Comparison of ENCODE assay signal across 24 cellular contexts in the genomic region with DNA sequence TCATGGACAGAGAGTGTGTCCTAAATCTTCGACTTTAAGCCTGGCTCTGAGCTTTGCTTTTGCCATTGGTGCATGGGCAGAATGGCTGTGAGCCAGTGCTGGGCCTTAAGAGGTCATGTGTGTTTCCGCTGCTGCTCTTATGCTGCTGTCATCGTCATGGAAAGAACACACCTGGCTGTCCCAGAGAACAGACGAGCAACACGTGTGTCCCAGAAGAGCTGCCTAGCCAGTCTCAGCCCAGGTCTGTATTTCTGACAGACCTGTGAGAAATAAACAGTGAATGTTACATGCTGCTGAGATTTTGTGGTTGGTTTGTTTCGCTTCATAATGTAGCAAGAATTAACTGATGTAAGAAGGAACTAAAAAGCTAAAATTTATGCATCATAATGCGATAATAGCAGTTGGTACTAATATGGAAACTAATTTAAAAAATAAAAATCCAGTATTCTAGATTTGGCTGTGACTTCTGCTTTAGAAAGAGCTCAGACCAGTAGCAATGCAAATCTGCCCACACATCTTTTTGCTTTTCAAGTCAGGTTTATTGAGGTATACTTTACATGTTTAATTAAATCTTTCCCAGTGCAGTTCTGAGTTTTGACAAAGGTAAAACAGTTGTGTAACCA. TPM values are rescaled to one million over a fixed set of nuclear protein-coding genes. Genes with fewer than 3 reads are reported as not detected.
DNase-seq lines count a peak whose midpoint lies in the region; ATAC-seq and TF ChIP-seq lines count a peak whose summit lies in the region.
"Had no signal": no experiment of that assay in that cellular context is flagged by ENCODE, and none has a peak within 500 bp of the region (broad histone marks: within the 10 kb centered on the region; RNA-seq: fewer than 3 reads in every experiment).

No MANE protein-coding gene starts in this region.

- H3K27me3 ChIP-seq in neuronal stem cell (ENCODE audit: control insufficient read depth in 3 of 3, insufficient read depth in 3 of 3, low read depth in 1 of 3, low read length in 3 of 3): no peaks in the 10 kb centered on the region
- H3K27me3 ChIP-seq: adrenal gland; BLaER1 treated with 17β-estradiol and CSF1 and Interleukin-3, amounts not matched to agents 10 nM and 100 nM; left lung; tibial artery had no signal

- H3K79me1 ChIP-seq in neuronal stem cell (ENCODE audit: low read depth, low read length): no peaks in the 10 kb centered on the region

- ATAC-seq in GM21717 (IDR thresholded peaks at IDR 0.05; ENCODE audit: unreplicated experiment): peak; percentile 73
- ATAC-seq in HG03175 (IDR thresholded peaks at IDR 0.05; ENCODE audit: unreplicated experiment): peak; percentile 84
- ATAC-seq in left ventricle myocardium superior: no peak
- ATAC-seq in HG03196 (IDR thresholded peaks at IDR 0.05; ENCODE audit: unreplicated experiment): no peak
- ATAC-seq: activated CD8-positive, alpha-beta T cell treated with anti-CD3 and anti-CD28 coated beads, Interleukin-2, amount 10 ng/mL, durations not matched to agents 7 days and 5 days; left lung had no signal

- H2AK5ac ChIP-seq in neuronal stem cell (ENCODE audit: low read depth, low read length): no peak overlapping the region

- H3K4me3 ChIP-seq in neuronal stem cell (ENCODE audit: low read length in 2 of 2): no peak overlapping the region
- no peak overlapping the region for H3K4me3 ChIP-seq in coronary artery
- H3K4me3 ChIP-seq: adrenal gland; BLaER1 treated with 17β-estradiol and CSF1 and Interleukin-3, amounts not matched to agents 10 nM and 100 nM; left lung; tibial artery had no signal

- H3K14ac ChIP-seq in neuronal stem cell (ENCODE audit: low read length): no peak overlapping the region

- no peaks in the 10 kb centered on the region for H3K4me1 ChIP-seq in neuronal stem cell (ENCODE audit: control insufficient read depth in 2 of 2, insufficient read depth in 1 of 2, low read depth in 1 of 2, low read length in 2 of 2)
- H3K4me1 ChIP-seq: adrenal gland, left lung, parathyroid adenoma, tibial artery had no signal

- H2BK12ac ChIP-seq in neuronal stem cell (ENCODE audit: low read length): no peak overlapping the region

- H3K4ac ChIP-seq in neuronal stem cell (ENCODE audit: low read length): no peak overlapping the region

- peak overlapping the region; percentile 41 for H3K18ac ChIP-seq in neuronal stem cell (ENCODE audit: low read length)

- no peak overlapping the region for H3K4me2 ChIP-seq in neuronal stem cell (ENCODE audit: insufficient read depth, low read length, poor library complexity, severe bottlenecking)
- H3K4me2 ChIP-seq: BLaER1 treated with 17β-estradiol and CSF1 and Interleukin-3, amounts not matched to agents 10 nM and 100 nM had no signal

- no CpG with 5 or more reads among the region's 7 CpGs for WGBS in neuronal stem cell (ENCODE audit: extremely low coverage in 2 of 2, insufficient read length in 2 of 2, insufficient replicate concordance in 1 of 2), 2 donors

- no peak overlapping the region for H2BK15ac ChIP-seq in neuronal stem cell (ENCODE audit: low read length)

- H4K91ac ChIP-seq in neuronal stem cell (ENCODE audit: low read depth, low read length, poor library complexity): no peak overlapping the region

- H3K23ac ChIP-seq in neuronal stem cell (ENCODE audit: low read depth, low read length, poor library complexity): no peak overlapping the region

- intact Hi-C loops in left ventricle myocardium superior (cut with micrococcal nuclease): no loop called here

- H3K36me3 ChIP-seq in neuronal stem cell (replicated peaks in 1 of 2; ENCODE audit: control insufficient read depth in 2 of 2, insufficient read depth in 2 of 2, low read length in 2 of 2): no peaks in the 10 kb centered on the region
- H3K36me3 ChIP-seq: adrenal gland; BLaER1 treated with 17β-estradiol and CSF1 and Interleukin-3, amounts not matched to agents 10 nM and 100 nM; left lung; tibial artery; WERI-Rb-1 had no signal

- no peaks in the 10 kb centered on the region for H3K9me3 ChIP-seq in neuronal stem cell (replicated peaks in 1 of 2; ENCODE audit: control insufficient read depth in 2 of 2, insufficient read depth in 1 of 2, low read depth in 1 of 2, low read length in 2 of 2)
- H3K9me3 ChIP-seq: adrenal gland, left lung, tibial artery had no signal

- H2AFZ ChIP-seq in neuronal stem cell (ENCODE audit: low read length): no peak overlapping the region
- H2AFZ ChIP-seq: parathyroid adenoma had no signal

- no peak overlapping the region for H4K8ac ChIP-seq in neuronal stem cell (ENCODE audit: low read depth, low read length)

- H2BK120ac ChIP-seq in neuronal stem cell (ENCODE audit: low read depth, low read length): no peak overlapping the region

- DNase-seq in NCI-H1092 treated with DMSO at 0.1 percent for 48 hours (lab: John Stamatoyannopoulos, UW) (peak; percentile 8), NCI-H1092 (lab: John Stamatoyannopoulos, UW) (no peak), neuronal stem cell (ENCODE audit: low spot score) (no peak), coronary artery (ENCODE audit: low spot score) (no peak), left ventricle myocardium superior (no peak)
- DNase-seq: activated CD8-positive, alpha-beta T cell treated with anti-CD3 and anti-CD28 coated beads, Interleukin-2, amount 10 ng/mL, durations not matched to agents 7 days and 5 days; adrenal gland; DMS153; foreskin fibroblast; left lung; NCI-H2081 treated with DMSO at 0.1 percent for 48 hours; NCI-H526; small intestine; tibial artery; WERI-Rb-1 had no signal

- TF ChIP-seq CTCF in coronary artery (IDR thresholded peaks at IDR 0.05): no peak

- H2BK5ac ChIP-seq in neuronal stem cell (ENCODE audit: low read length): no peak overlapping the region

- H3K9ac ChIP-seq in neuronal stem cell (ENCODE audit: low read depth, low read length, poor library complexity): peak overlapping the region; percentile 9
- H3K9ac ChIP-seq: BLaER1 treated with 17β-estradiol and CSF1 and Interleukin-3, amounts not matched to agents 10 nM and 100 nM; parathyroid adenoma had no signal

- H3K27ac ChIP-seq in neuronal stem cell (replicated peaks; ENCODE audit: low read length) (no peak overlapping the region), coronary artery (no peak overlapping the region)
- H3K27ac ChIP-seq: 22Rv1; adrenal gland; BLaER1 treated with 17β-estradiol and CSF1 and Interleukin-3, amounts not matched to agents 10 nM and 100 nM; left lung; parathyroid adenoma; tibial artery; WERI-Rb-1 had no signal

RNA-seq across cellular contexts. Expression of gene SCP2D1, which starts 11.5 kb away (rescaled TPM):
- polyA plus RNA-seq in neuronal stem cell (2013, experiment 1 of 2): not detected
- polyA plus RNA-seq in neuronal stem cell (2013, experiment 2 of 2): not detected
- total RNA-seq in left ventricle myocardium superior: not detected
- total RNA-seq: activated CD8-positive, alpha-beta T cell treated with anti-CD3 and anti-CD28 coated beads, Interleukin-2, amount 10 ng/mL, durations not matched to agents 7 days and 5 days; activated T-helper 2 cell treated with anti-CD3 and anti-CD28 coated beads, Interferon-gamma antibody, Interleukin-2, Interleukin-4, amounts not matched to agents 10 μg/mL and 5 μg/mL and 100 μg/mL, durations not matched to agents 14 hours and 24 hours and 36 hours; adrenal gland; cerebellum; H1; left lung had no signal
- polyA plus RNA-seq: adrenal gland, H1, small intestine had no signal

Comparison
In these comparisons a context has a peak if more than half of its experiments do, and no peak if none do; other contexts are left out.
1. ATAC-seq: peak in GM21717 (single experiment) and HG03175 (single experiment); none in left ventricle myocardium superior (single experiment) and HG03196 (single experiment).